ENCODE assay signal across 8 cellular contexts in genomic region chr11:134223836-134224709, GRCh38. TPM values are rescaled to one million over a fixed set of nuclear protein-coding genes. Genes with fewer than 3 reads are reported as not detected.
A peak's percentile ranks its signal among the peaks of the same experiment; 100 is the strongest.
DNase-seq lines count a peak whose midpoint lies in the region; ATAC-seq and TF ChIP-seq lines count a peak whose summit lies in the region.

A gene with protein sequence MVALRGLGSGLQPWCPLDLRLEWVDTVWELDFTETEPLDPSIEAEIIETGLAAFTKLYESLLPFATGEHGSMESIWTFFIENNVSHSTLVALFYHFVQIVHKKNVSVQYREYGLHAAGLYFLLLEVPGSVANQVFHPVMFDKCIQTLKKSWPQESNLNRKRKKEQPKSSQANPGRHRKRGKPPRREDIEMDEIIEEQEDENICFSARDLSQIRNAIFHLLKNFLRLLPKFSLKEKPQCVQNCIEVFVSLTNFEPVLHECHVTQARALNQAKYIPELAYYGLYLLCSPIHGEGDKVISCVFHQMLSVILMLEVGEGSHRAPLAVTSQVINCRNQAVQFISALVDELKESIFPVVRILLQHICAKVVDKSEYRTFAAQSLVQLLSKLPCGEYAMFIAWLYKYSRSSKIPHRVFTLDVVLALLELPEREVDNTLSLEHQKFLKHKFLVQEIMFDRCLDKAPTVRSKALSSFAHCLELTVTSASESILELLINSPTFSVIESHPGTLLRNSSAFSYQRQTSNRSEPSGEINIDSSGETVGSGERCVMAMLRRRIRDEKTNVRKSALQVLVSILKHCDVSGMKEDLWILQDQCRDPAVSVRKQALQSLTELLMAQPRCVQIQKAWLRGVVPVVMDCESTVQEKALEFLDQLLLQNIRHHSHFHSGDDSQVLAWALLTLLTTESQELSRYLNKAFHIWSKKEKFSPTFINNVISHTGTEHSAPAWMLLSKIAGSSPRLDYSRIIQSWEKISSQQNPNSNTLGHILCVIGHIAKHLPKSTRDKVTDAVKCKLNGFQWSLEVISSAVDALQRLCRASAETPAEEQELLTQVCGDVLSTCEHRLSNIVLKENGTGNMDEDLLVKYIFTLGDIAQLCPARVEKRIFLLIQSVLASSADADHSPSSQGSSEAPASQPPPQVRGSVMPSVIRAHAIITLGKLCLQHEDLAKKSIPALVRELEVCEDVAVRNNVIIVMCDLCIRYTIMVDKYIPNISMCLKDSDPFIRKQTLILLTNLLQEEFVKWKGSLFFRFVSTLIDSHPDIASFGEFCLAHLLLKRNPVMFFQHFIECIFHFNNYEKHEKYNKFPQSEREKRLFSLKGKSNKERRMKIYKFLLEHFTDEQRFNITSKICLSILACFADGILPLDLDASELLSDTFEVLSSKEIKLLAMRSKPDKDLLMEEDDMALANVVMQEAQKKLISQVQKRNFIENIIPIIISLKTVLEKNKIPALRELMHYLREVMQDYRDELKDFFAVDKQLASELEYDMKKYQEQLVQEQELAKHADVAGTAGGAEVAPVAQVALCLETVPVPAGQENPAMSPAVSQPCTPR (N-terminal part only) (minus strand): TSS chr11:134223967. CDS start chr11:134223926, 41 bp downstream.
TSS of gene VPS26B (plus strand) at chr11:134224671. CDS start at chr11:134225123, 452 bp downstream.

- H3K9me3 ChIP-seq in right atrium auricular region = no peaks in the 10 kb centered on the region
- no peaks in the 10 kb centered on the region for H3K9me3 ChIP-seq in uterus

- peak; percentile 77 for DNase-seq in NCI-H187 treated with DMSO at 0.1 percent for 48 hours (lab: John Stamatoyannopoulos, UW)
- peak; percentile 61 to 98 (median 93) for DNase-seq in anterior cingulate cortex (lab: John Stamatoyannopoulos, UW)
- DNase-seq in right atrium auricular region (ENCODE audit: low spot score) = peak; percentile 98
- peak; percentile 88 for DNase-seq in pulmonary artery endothelial cell (ENCODE audit: low read depth, low spot score)
- peak; percentile 95 to 96 for DNase-seq in uterus

- intact Hi-C loops in T-helper 2 cell treated with Interferon-gamma antibody and Interleukin-4, amounts not matched to agents 100 ng/mL and 5 ng/mL, for 36 hours (cut with micrococcal nuclease) = loop anchor here (1.0 to 2.0 kb wide), 5 partner anchors 17 to 279 kb away; partner anchors contain the start of genes ACAD8, JAM3 and THYN1
- intact Hi-C loops in uterus (cut with DNase I; ENCODE audit: low total_unique reads) = no loop called here

- H3K36me3 ChIP-seq in right atrium auricular region (peaks cover 5% of the 10 kb centered on the region), uterus (no peaks in the 10 kb centered on the region)

- peaks cover 0 to 41% of the 10 kb centered on the region in 2 donors for H3K4me1 ChIP-seq in right atrium auricular region
- peaks cover 0 to 9% of the 10 kb centered on the region in 2 donors for H3K4me1 ChIP-seq in uterus

- H3K27me3 ChIP-seq in right atrium auricular region (no peaks in the 10 kb centered on the region), uterus (no peaks in the 10 kb centered on the region)

- TF ChIP-seq CTCF in right atrium auricular region (IDR thresholded peaks at IDR 0.05) (peak in 1 of 2 donors; percentile 21), uterus (IDR thresholded peaks at IDR 0.05) (peak in 1 of 4 experiments; percentile 39)

- H3K4me3 ChIP-seq in right atrium auricular region = peak within 1 kb of the TSS; percentile 88 to 89
- H3K4me3 ChIP-seq in uterus = peak within 1 kb of the TSS; percentile 81 to 98

- peak; percentile 41 for ATAC-seq in GM18499 (IDR thresholded peaks at IDR 0.05; ENCODE audit: insufficient read depth, unreplicated experiment)
- ATAC-seq in HG02943 (IDR thresholded peaks at IDR 0.05; ENCODE audit: low read depth, unreplicated experiment) = peak; percentile 75

- peak within 1 kb of the TSS; percentile 94 to 96 for H3K27ac ChIP-seq in right atrium auricular region
- H3K27ac ChIP-seq in uterus = peak within 1 kb of the TSS; percentile 96

- TF ChIP-seq POLR2A in uterus (IDR thresholded peaks at IDR 0.05) = peak; percentile 96 to 99

RNA-seq across cellular contexts. Expression of the first gene that starts in this region (rescaled TPM):
- 104 TPM in 2 replicates for total RNA-seq in T-helper 2 cell treated with Interferon-gamma antibody and Interleukin-4, amounts not matched to agents 100 ng/mL and 5 ng/mL, for 36 hours
- total RNA-seq in right atrium auricular region (1 to 10 TPM; 4.0 to 5.5 TPM), pulmonary artery endothelial cell (20.6 and 29.9 TPM in 2 replicates), uterus (10 to 100 TPM in 2 of 4 donors, 1 to 10 TPM in 2; 6.4 to 27.1 (median 9.9) TPM)

RNA-seq across cellular contexts. Expression of gene VPS26B, which starts in this region (rescaled TPM):
- total RNA-seq in T-helper 2 cell treated with Interferon-gamma antibody and Interleukin-4, amounts not matched to agents 100 ng/mL and 5 ng/mL, for 36 hours = 55.6 and 56.4 TPM in 2 replicates
- total RNA-seq in right atrium auricular region (10 to 100 TPM; 24.9 to 25.1 TPM), pulmonary artery endothelial cell (28.9 and 39.3 TPM in 2 replicates), uterus (10 to 100 TPM; 10.6 to 46.5 (median 39.8) TPM)

Comparison
In these comparisons a context has a peak if more than half of its experiments do, and no peak if none do; other contexts are left out.
1. Peak in every context shown above with its lines: DNase-seq, ATAC-seq, H3K4me3 ChIP-seq and H3K27ac ChIP-seq.